In genomic region chr10:17023386-17024298, GRCh38 we compare ENCODE assay signal across 8 cellular contexts.
DNase-seq lines count a peak whose midpoint lies in the region; ATAC-seq and TF ChIP-seq lines count a peak whose summit lies in the region.

No MANE protein-coding gene starts in this region.

- H3K9me3 Mint-ChIP-seq in activated T-cell treated with anti-CD3 and anti-CD28 coated beads, Interleukin-2, amount 50 U/mL, for 4 hours = no peaks in the 10 kb centered on the region

- H3K36me3 Mint-ChIP-seq in activated T-cell treated with anti-CD3 and anti-CD28 coated beads, Interleukin-2, amount 50 U/mL, for 4 hours (ENCODE audit: insufficient read depth) = peaks cover 5% of the 10 kb centered on the region

- H3K27ac ChIP-seq in OCI-LY3 (ENCODE audit: low read length) = no peak overlapping the region

- DNase-seq in activated T-cell treated with anti-CD3 and anti-CD28 coated beads, Interleukin-2, amount 50 U/mL, for 4 hours = peak; percentile 71
- DNase-seq in fibroblast of the aortic adventitia (ENCODE audit: low read depth) (peak; percentile 98), renal cortical epithelial cell (ENCODE audit: low read depth) (peak; percentile 100), NCI-H2227 (lab: John Stamatoyannopoulos, UW; ENCODE audit: unreplicated experiment) (no peak), NCI-H345 (lab: John Stamatoyannopoulos, UW) (no peak)

- H3K27me3 ChIP-seq in OCI-LY3 (ENCODE audit: low read depth, low read length) = no peaks in the 10 kb centered on the region

- H4K20me1 ChIP-seq in OCI-LY3 (ENCODE audit: insufficient read depth, low read length) = no peaks in the 10 kb centered on the region

- H3K4me3 Mint-ChIP-seq in activated T-cell treated with anti-CD3 and anti-CD28 coated beads, Interleukin-2, amount 50 U/mL, for 4 hours = peak overlapping the region; percentile 29

- H3K4me2 ChIP-seq in OCI-LY3 (ENCODE audit: low read length) = peak overlapping the region; percentile 67

- no peaks in the 10 kb centered on the region for H3K27me3 Mint-ChIP-seq in activated T-cell treated with anti-CD3 and anti-CD28 coated beads, Interleukin-2, amount 50 U/mL, for 4 hours (ENCODE audit: low read depth)

- H3K36me3 ChIP-seq in OCI-LY3 (replicated peaks; ENCODE audit: low read depth, low read length) = no peaks in the 10 kb centered on the region

- no peak overlapping the region for H3K9ac ChIP-seq in OCI-LY3 (ENCODE audit: low read length)

- no peaks in the 10 kb centered on the region for H3K9me3 ChIP-seq in OCI-LY3 (ENCODE audit: insufficient read depth, low read length)

- peaks cover 18% of the 10 kb centered on the region for H3K4me1 ChIP-seq in OCI-LY3 (ENCODE audit: low read length)

- H3K4me3 ChIP-seq in OCI-LY3 (ENCODE audit: low read length) (peak overlapping the region; percentile 38), fibroblast of the aortic adventitia (ENCODE audit: low read depth, low read length) (no peak overlapping the region)

- peak; percentile 96 for ATAC-seq in GM18508 (IDR thresholded peaks at IDR 0.05; ENCODE audit: insufficient read depth, unreplicated experiment)
- peak; percentile 96 for ATAC-seq in HG02885 (IDR thresholded peaks at IDR 0.05; ENCODE audit: poor library complexity, unreplicated experiment)
- ATAC-seq in activated T-cell treated with anti-CD3 and anti-CD28 coated beads, Interleukin-2, amount 50 U/mL, for 4 hours = peak; percentile 70 to 71

- H3K4me1 Mint-ChIP-seq in activated T-cell treated with anti-CD3 and anti-CD28 coated beads, Interleukin-2, amount 50 U/mL, for 4 hours (ENCODE audit: low read depth) = peaks cover 68% of the 10 kb centered on the region

- TF ChIP-seq CTCF in OCI-LY3 (IDR thresholded peaks at IDR 0.05; ENCODE audit: low read depth, low read length) (no peak), fibroblast of the aortic adventitia (IDR thresholded peaks at IDR 0.05; ENCODE audit: insufficient read depth, low read length) (no peak)

- no peaks in the 10 kb centered on the region for H3K79me2 ChIP-seq in OCI-LY3 (ENCODE audit: low read length)

- H2AFZ ChIP-seq in OCI-LY3 (ENCODE audit: low read depth, low read length) = no peak overlapping the region

Comparison
In these comparisons a context has a peak if more than half of its experiments do, and no peak if none do; other contexts are left out.
1. DNase-seq: peak in activated T-cell treated with anti-CD3 and anti-CD28 coated beads, Interleukin-2, amount 50 U/mL, for 4 hours (single experiment), fibroblast of the aortic adventitia (single experiment) and renal cortical epithelial cell (single experiment); none in NCI-H2227 (single experiment) and NCI-H345 (single experiment).
2. Peak in every context shown above with its lines, with median percentiles within 50 percentile points of each other: ATAC-seq.